1 cellular context compared by ENCODE assay signal in the genomic region with DNA sequence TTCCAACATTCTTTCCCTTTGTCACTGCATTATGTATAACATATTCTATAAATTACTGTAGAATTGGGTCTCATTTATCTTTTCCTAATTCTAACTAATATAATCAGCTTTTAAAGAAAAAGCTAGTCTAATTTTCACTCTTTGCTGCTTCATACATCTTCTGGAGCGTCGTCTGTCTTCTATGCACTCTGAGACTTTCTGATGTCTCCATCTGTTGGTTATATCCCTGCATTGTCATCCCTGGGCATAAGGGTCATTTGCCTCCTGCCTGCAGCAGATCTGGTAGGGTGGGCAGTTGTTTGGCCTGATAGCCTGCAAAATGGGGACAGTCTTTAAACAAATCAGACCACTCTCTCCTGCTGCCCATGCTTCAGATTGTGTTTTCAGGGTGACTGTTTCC.
TF ChIP-seq lines count a peak whose summit lies in the region.

No MANE protein-coding gene starts in this region.

TF ChIP-seq in H1, 55 proteins besides CTCF, POLR2A, EP300 and RAD21:
- TF ChIP-seq POLR2AphosphoS5 (IDR thresholded peaks at IDR 0.05; ENCODE audit: low read depth, low read length), result no peak
- no peak for TF ChIP-seq SIN3A (conservative IDR thresholded peaks at IDR 0.05 in 1 of 2, IDR thresholded peaks at IDR 0.05 in 1 of 2; ENCODE audit: low read depth in 1 of 2, low read length in 2 of 2)
- no peak for TF ChIP-seq KDM5A (IDR thresholded peaks at IDR 0.05; ENCODE audit: low read length)
- TF ChIP-seq HDAC2 (IDR thresholded peaks at IDR 0.05; ENCODE audit: borderline replicate concordance in 1 of 2, low read depth in 2 of 2, low read length in 2 of 2), result no peak
- no peak for TF ChIP-seq YY1 (IDR thresholded peaks at IDR 0.05; ENCODE audit: low read depth, low read length)
- TF ChIP-seq RBBP5 (IDR thresholded peaks at IDR 0.05; ENCODE audit: borderline replicate concordance, low read depth, low read length), result no peak
- no peak for TF ChIP-seq ASH2L (IDR thresholded peaks at IDR 0.05; ENCODE audit: low read length)
